ENCODE assay signal across 15 cellular contexts in the genomic region with DNA sequence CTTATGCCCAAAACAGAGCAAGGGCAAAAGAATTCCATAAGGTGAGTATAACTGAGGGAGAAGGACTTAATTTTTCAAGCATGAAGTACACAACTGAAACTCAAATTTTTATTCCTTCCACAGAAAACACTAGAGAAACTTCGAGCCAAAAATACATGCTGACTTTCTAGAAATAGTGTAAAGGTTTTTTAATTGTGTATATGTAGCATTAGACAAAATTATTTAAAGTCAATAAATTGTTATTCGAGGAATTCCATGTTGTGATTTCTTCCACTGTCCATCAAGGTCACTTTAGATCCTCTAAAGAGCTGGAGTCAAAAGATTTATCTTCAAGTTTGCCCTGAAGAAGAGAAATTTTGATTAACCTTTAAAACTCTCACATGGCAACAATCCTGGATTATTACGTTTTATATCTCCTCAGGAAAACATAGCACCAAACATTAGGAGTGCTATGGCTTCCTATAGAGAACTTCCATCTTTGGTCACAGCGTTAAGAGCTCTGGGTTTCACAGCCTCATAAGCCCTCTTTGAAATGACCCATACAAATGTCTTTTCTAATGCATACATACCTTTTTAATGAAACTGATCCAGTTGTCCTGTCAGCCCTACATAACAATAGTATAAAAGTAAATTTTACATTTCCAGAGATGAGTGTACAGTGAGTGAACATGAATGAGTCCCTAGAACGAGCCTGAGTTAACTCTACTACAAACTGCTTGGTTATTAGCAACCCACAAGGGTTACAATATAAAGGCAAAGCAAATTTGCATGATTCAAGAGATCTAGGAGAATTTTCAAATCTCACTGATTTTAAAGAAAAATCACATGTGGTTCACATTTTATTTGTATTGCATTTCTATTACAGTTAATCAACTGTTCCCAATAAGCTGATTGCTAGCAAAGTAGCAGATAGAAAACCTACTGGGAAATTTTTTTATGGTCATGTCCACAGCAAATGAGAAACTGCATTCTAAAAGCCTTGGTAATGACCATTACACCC. TPM values are rescaled to one million over a fixed set of nuclear protein-coding genes. Genes with fewer than 3 reads are reported as not detected.
DNase-seq lines count a peak whose midpoint lies in the region; ATAC-seq, FAIRE-seq and TF ChIP-seq lines count a peak whose summit lies in the region.
"Had no signal": no experiment of that assay in that cellular context is flagged by ENCODE, and none has a peak within 500 bp of the region (broad histone marks: within the 10 kb centered on the region; RNA-seq: fewer than 3 reads in every experiment).

No MANE protein-coding gene starts in this region.

- TF ChIP-seq POLR2A in HepG2 (IDR thresholded peaks at IDR 0.05; ENCODE audit: insufficient read depth in 1 of 2, low read depth in 2 of 2, low read length in 2 of 2) (no peak; a peak in 1 of 4 replicates), right lobe of liver (IDR thresholded peaks at IDR 0.05) (no peak), stomach (IDR thresholded peaks at IDR 0.05) (no peak)

- H3K4me2 ChIP-seq in HepG2 (ENCODE audit: low read depth, low read length) (no peak overlapping the region), PC-9 (no peak overlapping the region), astrocyte (ENCODE audit: low read length) (no peak overlapping the region)

- CTCF ChIA-PET in HepG2 (lab: Yijun Ruan, JAX; ENCODE audit: low intra/inter-chr PET ratio, low total read pairs) (no interaction called here), PC-9 (lab: Charles Lee) (no interaction called here)

- H3K36me3 Mint-ChIP-seq in astrocyte (ENCODE audit: low read depth, unreplicated experiment): peaks cover 14% of the 10 kb centered on the region

- intact Hi-C loops in HepG2 (cut with micrococcal nuclease; ENCODE audit: unreplicated experiment): no loop called here
- intact Hi-C loops in right lobe of liver (cut with DNase I): loop anchor here in 1 of 2 donors (10.0 kb wide), 1 partner anchor 54 kb away; a partner anchor contains a TSS
- intact Hi-C loops in PC-9 (cut with micrococcal nuclease; ENCODE audit: unreplicated experiment): no loop called here
- intact Hi-C loops in stomach (cut with DNase I; ENCODE audit: low total_unique reads): no loop called here

- no peak for DNase-seq in HepG2 (ENCODE audit: low spot score)
- no peak for DNase-seq in right lobe of liver
- DNase-seq in PC-9: no peak
- DNase-seq in astrocyte (ENCODE audit: low read depth): no peak
- DNase-seq in NCI-H1436 (lab: John Stamatoyannopoulos, UW): no peak
- no peak for DNase-seq in RPMI8226
- no peak for DNase-seq in NCI-H1930 (lab: John Stamatoyannopoulos, UW)
- DNase-seq in stomach: no peak
- DNase-seq: activated CD4-positive, alpha-beta T cell treated with anti-CD3 and anti-CD28 coated beads for 1 hour; erythroblast; lower lobe of right lung; NCI-H774; stimulated activated CD4-positive, alpha-beta T cell treated with anti-CD3 and anti-CD28 coated beads, Interleukin-15, amount 100 ng/mL, for 24 hours had no signal

- H3K4me3 ChIP-seq in HepG2 (replicated peaks in 1 of 3; ENCODE audit: insufficient read depth in 1 of 3, low read depth in 2 of 3, low read length in 3 of 3) (no peak overlapping the region), right lobe of liver (no peak overlapping the region), PC-9 (no peak overlapping the region), astrocyte (ENCODE audit: insufficient read depth, low read depth, low read length) (no peak overlapping the region), stomach (no peak overlapping the region)
- H3K4me3 ChIP-seq: lower lobe of right lung had no signal

- H3K27me3 Mint-ChIP-seq in astrocyte (ENCODE audit: low read depth, unreplicated experiment): no peaks in the 10 kb centered on the region

- TF ChIP-seq EP300 in HepG2 (IDR thresholded peaks at IDR 0.05; ENCODE audit: low read depth in 2 of 2, low read length in 2 of 2): no peak
- no peak for TF ChIP-seq EP300 in HepG2 (CRISPR knock-in tag; IDR thresholded peaks at IDR 0.05; ENCODE audit: borderline replicate concordance)
- no peak for TF ChIP-seq EP300 in stomach (IDR thresholded peaks at IDR 0.05)

- BruUV-seq in HepG2 (replicated peaks; lab: Mats Ljungman, UMichigan) (no TSS peak), PC-9 (replicated peaks; lab: Mats Ljungman, UMichigan) (no TSS peak)

- no peak for TF ChIP-seq CTCF in HepG2 (CRISPR knock-in tag; IDR thresholded peaks at IDR 0.05)
- no peak for TF ChIP-seq CTCF in right lobe of liver (IDR thresholded peaks at IDR 0.05)
- no peak for TF ChIP-seq CTCF in PC-9 (conservative IDR thresholded peaks at IDR 0.05)
- no peak for TF ChIP-seq CTCF in astrocyte (IDR thresholded peaks at IDR 0.05; ENCODE audit: insufficient read depth, low read depth, low read length)
- no peak for TF ChIP-seq CTCF in stomach (IDR thresholded peaks at IDR 0.05)

- no peak for TF ChIP-seq RAD21 in HepG2 (CRISPR knock-in tag; IDR thresholded peaks at IDR 0.05)

- no peaks in the 10 kb centered on the region for H3K9me3 ChIP-seq in HepG2 (ENCODE audit: low read length)
- H3K9me3 ChIP-seq in right lobe of liver: no peaks in the 10 kb centered on the region
- H3K9me3 ChIP-seq in PC-9 (ENCODE audit: insufficient read depth, low read depth): no peaks in the 10 kb centered on the region
- H3K9me3 ChIP-seq in astrocyte (ENCODE audit: insufficient read depth, low read depth, low read length): no peaks in the 10 kb centered on the region
- no peaks in the 10 kb centered on the region for H3K9me3 ChIP-seq in stomach
- H3K9me3 ChIP-seq: lower lobe of right lung had no signal

- H3K4me1 Mint-ChIP-seq in astrocyte (ENCODE audit: low read depth, unreplicated experiment): peaks cover 24% of the 10 kb centered on the region
- H3K4me1 Mint-ChIP-seq: nephron had no signal

- 93% methylated on average over 5 of the region's 5 CpGs for WGBS in HepG2 (ENCODE audit: low lambda C conversion rate)
- WGBS in right lobe of liver (ENCODE audit: insufficient coverage, low coverage, low lambda C conversion rate, missing lambda C conversion rate): 82% methylated on average over 5 of the region's 5 CpGs
- 85 to 89% (median 86%) methylated on average over 5 of the region's 5 CpGs for WGBS in stomach, 5 donors

- H3K4me3 Mint-ChIP-seq in astrocyte (ENCODE audit: unreplicated experiment): no peak overlapping the region
- H3K4me3 Mint-ChIP-seq: nephron had no signal

- in situ Hi-C loops in HepG2 (cut with HindIII; ENCODE audit: extremely low pct_ligation_motif_present, low pct_unique_long_range_greater_than_20kb): no loop called here

- peaks cover 35% of the 10 kb centered on the region for H3K4me1 ChIP-seq in HepG2 (ENCODE audit: insufficient read depth, low read length)
- H3K4me1 ChIP-seq in right lobe of liver: peaks cover 0 to 15% (median 0%) of the 10 kb centered on the region in 4 donors
- peaks cover 2% of the 10 kb centered on the region; the same call in 1 of the 2 replicates for H3K4me1 ChIP-seq in PC-9 (replicated peaks; ENCODE audit: insufficient read depth)
- no peaks in the 10 kb centered on the region for H3K4me1 ChIP-seq in astrocyte (ENCODE audit: insufficient read depth, low read length)
- H3K4me1 ChIP-seq in stomach: peaks cover 0 to 37% (median 16%) of the 10 kb centered on the region in 4 donors

- H4K20me1 ChIP-seq in HepG2 (ENCODE audit: insufficient read depth, low read length) (peaks cover 51% of the 10 kb centered on the region), PC-9 (ENCODE audit: insufficient read depth) (peaks cover 78% of the 10 kb centered on the region), astrocyte (ENCODE audit: insufficient read depth, low read length) (peaks cover 52% of the 10 kb centered on the region)

- H3K9ac ChIP-seq in HepG2 (ENCODE audit: insufficient read depth, low read depth, low read length) (no peak overlapping the region), astrocyte (ENCODE audit: low read length) (no peak overlapping the region)

- H3K79me2 ChIP-seq in HepG2 (ENCODE audit: insufficient read depth, low read length) (peaks cover 11% of the 10 kb centered on the region), PC-9 (ENCODE audit: low read depth) (peaks cover 35% of the 10 kb centered on the region), astrocyte (ENCODE audit: insufficient read depth, low read length) (peaks cover 32% of the 10 kb centered on the region)

- ATAC-seq in HepG2 (no peak), right lobe of liver (no peak)
- ATAC-seq: lower lobe of right lung had no signal

- peaks cover 6 to 52% of the 10 kb centered on the region in 2 experiments for H3K36me3 ChIP-seq in HepG2 (replicated peaks in 1 of 2; ENCODE audit: control insufficient read depth in 1 of 2, insufficient read depth in 2 of 2, low read length in 2 of 2)
- H3K36me3 ChIP-seq in right lobe of liver: peaks cover 9 to 92% (median 60%) of the 10 kb centered on the region in 4 donors
- H3K36me3 ChIP-seq in PC-9 (ENCODE audit: low read depth): peaks cover 65% of the 10 kb centered on the region
- peaks cover 82% of the 10 kb centered on the region for H3K36me3 ChIP-seq in astrocyte (ENCODE audit: insufficient read depth, low read length)
- peaks cover 71 to 100% (median 100%) of the 10 kb centered on the region in 4 donors for H3K36me3 ChIP-seq in stomach

- no peak overlapping the region for H3K27ac ChIP-seq in HepG2 (ENCODE audit: extremely low read length, insufficient read depth, low read length)
- no peak overlapping the region for H3K27ac ChIP-seq in right lobe of liver
- H3K27ac ChIP-seq in PC-9: peak overlapping the region; percentile 16; the same call in 1 of the 2 replicates
- H3K27ac ChIP-seq in astrocyte (ENCODE audit: low read depth, low read length): no peak overlapping the region
- H3K27ac ChIP-seq in stomach: peak overlapping the region in 1 of 5 donors; percentile 5
- H3K27ac ChIP-seq: lower lobe of right lung, RWPE1 had no signal

- H3K27me3 ChIP-seq in HepG2 (ENCODE audit: control insufficient read depth in 1 of 2, insufficient read depth in 2 of 2, low read length in 2 of 2) (no peaks in the 10 kb centered on the region), right lobe of liver (no peaks in the 10 kb centered on the region), PC-9 (ENCODE audit: insufficient read depth, low read depth) (no peaks in the 10 kb centered on the region), astrocyte (ENCODE audit: insufficient read depth, low read length) (no peaks in the 10 kb centered on the region), stomach (no peaks in the 10 kb centered on the region)

- H2AFZ ChIP-seq in HepG2 (ENCODE audit: low read length): no peak overlapping the region
- H2AFZ ChIP-seq in PC-9: no peak overlapping the region
- no peak overlapping the region for H2AFZ ChIP-seq in astrocyte (ENCODE audit: low read depth, low read length)

- peaks cover 91% of the 10 kb centered on the region for H3F3A ChIP-seq in PC-9 (ENCODE audit: insufficient read depth, low read depth)

- no peaks in the 10 kb centered on the region for H3K9me3 Mint-ChIP-seq in astrocyte (ENCODE audit: unreplicated experiment)
- H3K9me3 Mint-ChIP-seq: nephron had no signal

- POLR2A ChIA-PET in HepG2 (lab: Yijun Ruan, JAX): interaction anchor here (1.7 to 5.8 kb wide), 3 partner anchors 8 to 54 kb away, joined by 6 to 59 read pairs (median 6); a partner anchor contains a TSS
- POLR2A ChIA-PET in PC-9 (lab: Charles Lee; ENCODE audit: unreplicated experiment): no interaction called here

- no peak for FAIRE-seq in HepG2 (lab: Jason Lieb, UNC)
- no peak for FAIRE-seq in astrocyte (lab: Jason Lieb, UNC)

- H3K9me2 ChIP-seq in PC-9 (ENCODE audit: insufficient read depth): no peaks in the 10 kb centered on the region

- H3K27ac Mint-ChIP-seq in astrocyte (ENCODE audit: unreplicated experiment): peak overlapping the region; percentile 47

RNA-seq across cellular contexts. Expression of a gene that starts 10.9 kb away (rescaled TPM):
- total RNA-seq in HepG2 (2016; rRNA removed; fragmentation: Illumina TruSeq; extraction: Trizol) (96.9 and 207 TPM in 2 replicates), right lobe of liver (10 to 100 TPM; 28.0 to 69.2 (median 49.3) TPM), PC-9 (2021) (158 and 167 TPM in 2 replicates), astrocyte (131 and 145 TPM in 2 replicates), stomach (100 to 1,000 TPM in 4 of 5 donors, 10 to 100 TPM in 1; 68.3 to 435 (median 145) TPM)
- 320 and 373 TPM in 2 replicates for total RNA-seq in HepG2 (2016; cell fraction: cytosol; rRNA removed; fragmentation: Illumina TruSeq; extraction: Trizol; ENCODE audit: low read depth)
- total RNA-seq in HepG2 (2016; cell fraction: insoluble cytoplasmic fraction; rRNA removed; fragmentation: Illumina TruSeq; extraction: Trizol): 98.4 and 219 TPM in 2 replicates
- 240 and 274 TPM in 2 replicates for total RNA-seq in HepG2 (2016; cell fraction: membrane; rRNA removed; fragmentation: Illumina TruSeq; extraction: Trizol)
- 644 and 668 TPM in 2 replicates for total RNA-seq in HepG2 (2016; cell fraction: nucleus; rRNA removed; fragmentation: Illumina TruSeq; extraction: Trizol)
- polyA plus RNA-seq in HepG2 (2011; rRNA removed) (99.6 and 132 TPM in 2 replicates), stomach (100 to 1,000 TPM in 2 of 3 donors, 10 to 100 TPM in 1; 97.5 to 220 (median 193) TPM)
- 31.0 and 42.4 TPM in 2 replicates for polyA plus RNA-seq in HepG2 (2011; cell fraction: cytosol; rRNA removed)
- polyA plus RNA-seq in HepG2 (2011; cell fraction: nucleus; rRNA removed): 212 and 272 TPM in 2 replicates
- polyA plus RNA-seq in HepG2 (2012): 164 and 195 TPM in 2 replicates
- polyA plus RNA-seq in HepG2 (2016; cell fraction: cytosol; fragmentation: Illumina TruSeq; extraction: Trizol; ENCODE audit: low read depth): 299 and 310 TPM in 2 replicates
- polyA plus RNA-seq in HepG2 (2016; cell fraction: insoluble cytoplasmic fraction; fragmentation: Illumina TruSeq; extraction: Trizol; ENCODE audit: low read depth): 128 and 141 TPM in 2 replicates
- polyA plus RNA-seq in HepG2 (2016; cell fraction: membrane; fragmentation: Illumina TruSeq; extraction: Trizol; ENCODE audit: low read depth): 203 and 217 TPM in 2 replicates
- polyA plus RNA-seq in HepG2 (2016; cell fraction: nucleus; fragmentation: Illumina TruSeq; extraction: Trizol; ENCODE audit: insufficient read depth, low read depth): 962 and 1,010 TPM in 2 replicates
- 44.5 and 146 TPM in 2 replicates for polyA minus RNA-seq in HepG2 (2011; rRNA and poly(A)+ RNA removed; ENCODE audit: low replicate concordance)
- 58.0 and 63.0 TPM in 2 replicates for polyA minus RNA-seq in HepG2 (2011; cell fraction: cytosol; rRNA and poly(A)+ RNA removed)
- 1,028 and 1,029 TPM in 2 replicates for polyA minus RNA-seq in HepG2 (2011; cell fraction: nucleus; rRNA and poly(A)+ RNA removed)

RNA-seq across cellular contexts. Expression of a gene that starts 11.1 kb away (rescaled TPM):
- 50.1 and 68.3 TPM in 2 replicates for total RNA-seq in HepG2 (2016; rRNA removed; fragmentation: Illumina TruSeq; extraction: Trizol)
- 25.7 and 26.9 TPM in 2 replicates for total RNA-seq in HepG2 (2016; cell fraction: cytosol; rRNA removed; fragmentation: Illumina TruSeq; extraction: Trizol; ENCODE audit: low read depth)
- 51.7 and 81.8 TPM in 2 replicates for total RNA-seq in HepG2 (2016; cell fraction: insoluble cytoplasmic fraction; rRNA removed; fragmentation: Illumina TruSeq; extraction: Trizol)
- 18.4 and 20.7 TPM in 2 replicates for total RNA-seq in HepG2 (2016; cell fraction: membrane; rRNA removed; fragmentation: Illumina TruSeq; extraction: Trizol)
- 25.8 and 27.7 TPM in 2 replicates for total RNA-seq in HepG2 (2016; cell fraction: nucleus; rRNA removed; fragmentation: Illumina TruSeq; extraction: Trizol)
- polyA plus RNA-seq in HepG2 (2011; rRNA removed): 36.1 and 42.7 TPM in 2 replicates
- polyA plus RNA-seq in HepG2 (2011; cell fraction: cytosol; rRNA removed): 17.5 and 31.2 TPM in 2 replicates
- 16.4 and 20.9 TPM in 2 replicates for polyA plus RNA-seq in HepG2 (2011; cell fraction: nucleus; rRNA removed)
- polyA plus RNA-seq in HepG2 (2012): 50.3 and 62.2 TPM in 2 replicates
- 4.0 TPM in 2 replicates for polyA plus RNA-seq in HepG2 (2016; cell fraction: cytosol; fragmentation: Illumina TruSeq; extraction: Trizol; ENCODE audit: low read depth)
- polyA plus RNA-seq in HepG2 (2016; cell fraction: insoluble cytoplasmic fraction; fragmentation: Illumina TruSeq; extraction: Trizol; ENCODE audit: low read depth): 54.3 and 55.1 TPM in 2 replicates
- 7.4 and 7.6 TPM in 2 replicates for polyA plus RNA-seq in HepG2 (2016; cell fraction: membrane; fragmentation: Illumina TruSeq; extraction: Trizol; ENCODE audit: low read depth)
- 29.7 and 38.5 TPM in 2 replicates for polyA plus RNA-seq in HepG2 (2016; cell fraction: nucleus; fragmentation: Illumina TruSeq; extraction: Trizol; ENCODE audit: insufficient read depth, low read depth)
- polyA minus RNA-seq in HepG2 (2011; rRNA and poly(A)+ RNA removed; ENCODE audit: low replicate concordance): 12.3 and 13.3 TPM in 2 replicates
- polyA minus RNA-seq in HepG2 (2011; cell fraction: cytosol; rRNA and poly(A)+ RNA removed): 33.1 and 37.5 TPM in 2 replicates
- 40.4 and 47.0 TPM in 2 replicates for polyA minus RNA-seq in HepG2 (2011; cell fraction: nucleus; rRNA and poly(A)+ RNA removed)
- 100 to 1,000 TPM in 4 of 6 experiments, 10 to 100 TPM in 2; 79.9 to 204 (median 124) TPM for total RNA-seq in right lobe of liver
- total RNA-seq in PC-9 (2021): 35.6 and 37.2 TPM in 2 replicates
- 12.7 and 14.8 TPM in 2 replicates for total RNA-seq in astrocyte
- total RNA-seq in stomach: 100 to 1,000 TPM in 1 of 5 donors, 10 to 100 TPM in 4; 25.1 to 236 (median 30.4) TPM
- 10 to 100 TPM; 11.5 to 33.3 (median 17.4) TPM for polyA plus RNA-seq in stomach

RNA-seq across cellular contexts. Expression of a gene that starts 53.7 kb away (rescaled TPM):
- total RNA-seq in HepG2 (2016; rRNA removed; fragmentation: Illumina TruSeq; extraction: Trizol) (31.3 and 37.0 TPM in 2 replicates), right lobe of liver (10 to 100 TPM in 1 of 6 experiments, 1 to 10 TPM in 5; 4.8 to 10.1 (median 8.5) TPM), PC-9 (2021) (26.9 and 37.4 TPM in 2 replicates), astrocyte (37.0 and 40.0 TPM in 2 replicates), stomach (100 to 1,000 TPM in 1 of 5 donors, 10 to 100 TPM in 2, 1 to 10 TPM in 2; 9.3 to 121 (median 20.0) TPM)
- 8.3 and 9.8 TPM in 2 replicates for total RNA-seq in HepG2 (2016; cell fraction: cytosol; rRNA removed; fragmentation: Illumina TruSeq; extraction: Trizol; ENCODE audit: low read depth)
- 31.5 and 35.3 TPM in 2 replicates for total RNA-seq in HepG2 (2016; cell fraction: insoluble cytoplasmic fraction; rRNA removed; fragmentation: Illumina TruSeq; extraction: Trizol)
- total RNA-seq in HepG2 (2016; cell fraction: membrane; rRNA removed; fragmentation: Illumina TruSeq; extraction: Trizol): 11.6 and 12.4 TPM in 2 replicates
- total RNA-seq in HepG2 (2016; cell fraction: nucleus; rRNA removed; fragmentation: Illumina TruSeq; extraction: Trizol): 49.0 and 52.1 TPM in 2 replicates
- polyA plus RNA-seq in HepG2 (2011; rRNA removed) (18.0 and 23.1 TPM in 2 replicates), stomach (10 to 100 TPM in 2 of 3 donors, 1 to 10 TPM in 1; 6.5 to 10.6 (median 10.1) TPM)
- polyA plus RNA-seq in HepG2 (2011; cell fraction: cytosol; rRNA removed): 6.8 and 9.6 TPM in 2 replicates
- 43.3 and 55.5 TPM in 2 replicates for polyA plus RNA-seq in HepG2 (2011; cell fraction: nucleus; rRNA removed)
- 11.6 and 17.1 TPM in 2 replicates for polyA plus RNA-seq in HepG2 (2012)
- 1.0 and 1.4 TPM in 2 replicates for polyA plus RNA-seq in HepG2 (2016; cell fraction: cytosol; fragmentation: Illumina TruSeq; extraction: Trizol; ENCODE audit: low read depth)
- 27.1 and 28.5 TPM in 2 replicates for polyA plus RNA-seq in HepG2 (2016; cell fraction: insoluble cytoplasmic fraction; fragmentation: Illumina TruSeq; extraction: Trizol; ENCODE audit: low read depth)
- polyA plus RNA-seq in HepG2 (2016; cell fraction: membrane; fragmentation: Illumina TruSeq; extraction: Trizol; ENCODE audit: low read depth): 2.1 and 2.8 TPM in 2 replicates
- polyA plus RNA-seq in HepG2 (2016; cell fraction: nucleus; fragmentation: Illumina TruSeq; extraction: Trizol; ENCODE audit: insufficient read depth, low read depth): 64.6 and 73.7 TPM in 2 replicates
- 19.9 and 28.6 TPM in 2 replicates for polyA minus RNA-seq in HepG2 (2011; rRNA and poly(A)+ RNA removed; ENCODE audit: low replicate concordance)
- polyA minus RNA-seq in HepG2 (2011; cell fraction: cytosol; rRNA and poly(A)+ RNA removed): 7.9 and 9.3 TPM in 2 replicates
- polyA minus RNA-seq in HepG2 (2011; cell fraction: nucleus; rRNA and poly(A)+ RNA removed): 90.1 and 95.1 TPM in 2 replicates
